Comparison of ENCODE assay signal across 25 cellular contexts in the genomic region with DNA sequence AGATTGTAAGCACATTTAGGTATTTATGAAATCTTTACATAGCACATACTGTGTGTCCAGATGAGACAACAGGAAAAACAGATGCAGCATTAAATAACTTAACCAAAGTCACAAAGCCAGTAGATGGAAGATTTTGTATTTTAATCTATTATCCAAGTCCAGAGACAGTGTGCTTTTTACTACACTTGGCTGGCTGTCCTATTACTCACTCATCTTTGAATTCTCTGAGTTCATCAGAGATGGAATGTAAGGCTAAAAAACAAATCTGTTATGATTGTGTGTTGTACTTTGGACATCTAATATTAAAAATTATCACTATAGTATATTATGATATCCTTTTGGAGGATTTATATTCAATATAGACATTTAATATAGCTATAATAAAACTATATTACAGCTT.
A peak's percentile ranks its signal among the peaks of the same experiment; 100 is the strongest.
DNase-seq lines count a peak whose midpoint lies in the region; TF ChIP-seq lines count a peak whose summit lies in the region.
"Had no signal": no experiment of that assay in that cellular context is flagged by ENCODE, and none has a peak within 500 bp of the region (broad histone marks: within the 10 kb centered on the region; RNA-seq: fewer than 3 reads in every experiment).

No MANE protein-coding gene starts in this region.

- TF ChIP-seq CTCF in fibroblast of pulmonary artery (IDR thresholded peaks at IDR 0.05; ENCODE audit: low read length, missing control alignments), result no peak

- no peaks in the 10 kb centered on the region for H4K20me1 ChIP-seq in GM23248 (ENCODE audit: insufficient read depth)

- H3K27ac Mint-ChIP-seq in activated CD4-positive, alpha-beta memory T cell treated with anti-CD3 and anti-CD28 coated beads for 36 hours, result no peak overlapping the region
- H3K27ac Mint-ChIP-seq: CD14-positive monocyte; CD8-positive, alpha-beta memory T cell had no signal

- no peaks in the 10 kb centered on the region for H3K27me3 Mint-ChIP-seq in activated CD4-positive, alpha-beta memory T cell treated with anti-CD3 and anti-CD28 coated beads for 36 hours
- H3K27me3 Mint-ChIP-seq: CD8-positive, alpha-beta memory T cell had no signal

- no peaks in the 10 kb centered on the region for H3F3A ChIP-seq in GM23248 (ENCODE audit: insufficient read depth)

- in situ Hi-C loops in GM23248 (cut with MboI), result no loop called here

- POLR2A ChIA-PET in activated CD4-positive, alpha-beta memory T cell treated with anti-CD3 and anti-CD28 coated beads for 36 hours (lab: Charles Lee), result no interaction called here

- no peak overlapping the region for H3K4me3 Mint-ChIP-seq in activated CD4-positive, alpha-beta memory T cell treated with anti-CD3 and anti-CD28 coated beads for 36 hours
- H3K4me3 Mint-ChIP-seq: CD14-positive monocyte; CD8-positive, alpha-beta memory T cell had no signal

- H3K27me3 ChIP-seq in GM23248 (replicated peaks; ENCODE audit: insufficient read depth), result no peaks in the 10 kb centered on the region
- no peaks in the 10 kb centered on the region for H3K27me3 ChIP-seq in adipocyte (replicated peaks; ENCODE audit: control insufficient read depth, insufficient read depth, low read length)
- H3K27me3 ChIP-seq: BE2C, SJSA1 had no signal

- no peaks in the 10 kb centered on the region for H3K4me1 ChIP-seq in GM23248 (ENCODE audit: insufficient read depth)
- H3K4me1 ChIP-seq in adipocyte (ENCODE audit: control insufficient read depth, insufficient read depth, low read length), result peaks cover 5% of the 10 kb centered on the region
- H3K4me1 ChIP-seq: BE2C, SJSA1 had no signal

- no peak overlapping the region for H2AFZ ChIP-seq in GM23248

- CTCF ChIA-PET in activated CD4-positive, alpha-beta memory T cell treated with anti-CD3 and anti-CD28 coated beads for 36 hours (lab: Charles Lee), result no interaction called here

- H3K36me3 Mint-ChIP-seq in activated CD4-positive, alpha-beta memory T cell treated with anti-CD3 and anti-CD28 coated beads for 36 hours, result no peaks in the 10 kb centered on the region
- H3K36me3 Mint-ChIP-seq: CD14-positive monocyte; CD8-positive, alpha-beta memory T cell had no signal

- no peaks in the 10 kb centered on the region for H3K36me3 ChIP-seq in GM23248 (ENCODE audit: low read depth)
- H3K36me3 ChIP-seq in adipocyte (ENCODE audit: control insufficient read depth, insufficient read depth, low read length, severe bottlenecking), result no peaks in the 10 kb centered on the region
- H3K36me3 ChIP-seq: BE2C, SJSA1 had no signal

- peaks cover 23% of the 10 kb centered on the region for H3K9me3 Mint-ChIP-seq in activated CD4-positive, alpha-beta memory T cell treated with anti-CD3 and anti-CD28 coated beads for 36 hours

- intact Hi-C loops in activated CD4-positive, alpha-beta memory T cell treated with anti-CD3 and anti-CD28 coated beads for 36 hours (cut with micrococcal nuclease), result no loop called here

- no peaks in the 10 kb centered on the region for H3K9me2 ChIP-seq in GM23248 (ENCODE audit: insufficient read depth)

- H3K9ac ChIP-seq in GM23248 (no peak overlapping the region), adipocyte (ENCODE audit: low read length) (no peak overlapping the region)

- H3K4me2 ChIP-seq in GM23248 (ENCODE audit: unreplicated experiment), result no peak overlapping the region

- H3K4me1 Mint-ChIP-seq in activated CD4-positive, alpha-beta memory T cell treated with anti-CD3 and anti-CD28 coated beads for 36 hours (ENCODE audit: low read depth), result no peaks in the 10 kb centered on the region
- H3K4me1 Mint-ChIP-seq: CD14-positive monocyte; CD8-positive, alpha-beta memory T cell had no signal

- H3K4me3 ChIP-seq in GM23248 (no peak overlapping the region), adipocyte (ENCODE audit: low read length) (no peak overlapping the region), fibroblast of pulmonary artery (replicated peaks; ENCODE audit: low read depth, low read length) (no peak overlapping the region)
- H3K4me3 ChIP-seq: SJSA1 had no signal

- no peak overlapping the region for H3K27ac ChIP-seq in GM23248
- H3K27ac ChIP-seq in caudate nucleus (ENCODE audit: low read depth, low read length), result no peak overlapping the region
- H3K27ac ChIP-seq: 22Rv1, HL-60, SJSA1 had no signal

- H3K79me2 ChIP-seq in GM23248 (ENCODE audit: insufficient read depth), result no peaks in the 10 kb centered on the region

- DNase-seq in AG20443 (ENCODE audit: low spot score) (peak; percentile 11), GM23248 (peak; percentile 66), adipocyte (ENCODE audit: low read depth) (peak; percentile 19), fibroblast of pulmonary artery (ENCODE audit: low read depth) (peak; percentile 7), caudate nucleus (lab: John Stamatoyannopoulos, UW) (no peak), retina (no peak)
- no peak for DNase-seq in activated CD4-positive, alpha-beta memory T cell treated with anti-CD3 and anti-CD28 coated beads for 36 hours
- DNase-seq in stimulated activated CD4-positive, alpha-beta T cell treated with anti-CD3 and anti-CD28 coated beads, Interleukin-2, amount 100 ng/mL, for 24 hours, result no peak
- DNase-seq: BE2C; CD8-positive, alpha-beta memory T cell; DMS 273 treated with DMSO at 0.1 percent for 48 hours; DMS79; NCI-H1092 treated with DMSO at 0.1 percent for 48 hours; NCI-H146; NCI-H1930; NCI-H2107; NCI-H446; NCI-H524 treated with DMSO at 0.1 percent for 48 hours; NCI-H82; Right ventricle myocardium superior; RPMI8226 had no signal

- H3K9me3 ChIP-seq in GM23248 (ENCODE audit: low read depth), result no peaks in the 10 kb centered on the region
- H3K9me3 ChIP-seq in adipocyte (ENCODE audit: control insufficient read depth, low read length), result no peaks in the 10 kb centered on the region
- H3K9me3 ChIP-seq: BE2C, SJSA1 had no signal

Comparison
In these comparisons a context has a peak if more than half of its experiments do, and no peak if none do; other contexts are left out.
1. DNase-seq: peak in AG20443 (single experiment), GM23248 (single experiment), adipocyte (single experiment) and fibroblast of pulmonary artery (single experiment); none in caudate nucleus (0 of 61), activated CD4-positive, alpha-beta memory T cell treated with anti-CD3 and anti-CD28 coated beads for 36 hours (single experiment), retina (single experiment) and stimulated activated CD4-positive, alpha-beta T cell treated with anti-CD3 and anti-CD28 coated beads, Interleukin-2, amount 100 ng/mL, for 24 hours (0 of 2).